Comparison of ENCODE assay signal across 8 cellular contexts in genomic region chr1:145978477-145978859, GRCh38. TPM values are rescaled to one million over a fixed set of nuclear protein-coding genes. Genes with fewer than 3 reads are reported as not detected.
DNase-seq lines count a peak whose midpoint lies in the region; ATAC-seq and TF ChIP-seq lines count a peak whose summit lies in the region.
"Had no signal": no experiment of that assay in that cellular context is flagged by ENCODE, and none has a peak within 500 bp of the region (broad histone marks: within the 10 kb centered on the region; RNA-seq: fewer than 3 reads in every experiment).

No MANE protein-coding gene starts in this region.

- in situ Hi-C loops in brain microvascular endothelial cell (cut with HindIII; ENCODE audit: low pct_ligation_motif_present, low sequenced_read_pairs): no loop called here

- H3K23ac ChIP-seq in mesendoderm (ENCODE audit: low read length): no peak overlapping the region

- peak overlapping the region; percentile 13 for H2BK120ac ChIP-seq in mesendoderm (ENCODE audit: low read depth, low read length)

- no peak overlapping the region for H4K5ac ChIP-seq in mesendoderm (ENCODE audit: low read length)

- no peaks in the 10 kb centered on the region for H3K36me3 ChIP-seq in KOPT-K1 (ENCODE audit: insufficient read depth, low read length)
- H3K36me3 ChIP-seq in brain microvascular endothelial cell (replicated peaks): no peaks in the 10 kb centered on the region
- H3K36me3 ChIP-seq in mesendoderm (ENCODE audit: control insufficient read depth, insufficient read depth, low read length): no peaks in the 10 kb centered on the region
- peaks cover 0 to 7% (median 0%) of the 10 kb centered on the region in 3 donors for H3K36me3 ChIP-seq in tibial artery

- H4K8ac ChIP-seq in mesendoderm (ENCODE audit: low read depth, low read length): no peak overlapping the region

- intact Hi-C loops in tibial artery (cut with DNase I; ENCODE audit: low total_unique reads): no loop called here

- H3K9ac ChIP-seq in mesendoderm (ENCODE audit: low read length): peak overlapping the region; percentile 60

- no peak overlapping the region for H2AK5ac ChIP-seq in mesendoderm (ENCODE audit: low read length)

- H2BK15ac ChIP-seq in mesendoderm (replicated peaks; ENCODE audit: low read depth): peak overlapping the region; percentile 89

- no peak for DNase-seq in brain microvascular endothelial cell
- DNase-seq in mesendoderm: no peak
- DNase-seq in tibial artery: no peak
- DNase-seq in ureter (ENCODE audit: low spot score): no peak
- no peak for DNase-seq in COR-L47 (lab: John Stamatoyannopoulos, UW)

- peak overlapping the region; percentile 72 for H3K4ac ChIP-seq in mesendoderm (ENCODE audit: low read depth, low read length)

- ATAC-seq in GM19328 (IDR thresholded peaks at IDR 0.05; ENCODE audit: unreplicated experiment): no peak

- H3K9me3 ChIP-seq in KOPT-K1 (ENCODE audit: insufficient read depth, low read length, poor library complexity, severe bottlenecking) (no peaks in the 10 kb centered on the region), tibial artery (no peaks in the 10 kb centered on the region)

- H2BK5ac ChIP-seq in mesendoderm (ENCODE audit: low read length): peak overlapping the region; percentile 43

- peak overlapping the region; percentile 86 for H3K56ac ChIP-seq in mesendoderm (ENCODE audit: low read length)

- H3K4me2 ChIP-seq in mesendoderm (ENCODE audit: low read length): no peak overlapping the region

- H3K27ac ChIP-seq in KOPT-K1 (ENCODE audit: low read depth, low read length, poor library complexity, severe bottlenecking) (peak overlapping the region; percentile 72), brain microvascular endothelial cell (peak overlapping the region; percentile 90), mesendoderm (ENCODE audit: low read depth, low read length) (peak overlapping the region; percentile 92), tibial artery (peak overlapping the region; percentile 85 to 90)

- TF ChIP-seq CTCF in brain microvascular endothelial cell (IDR thresholded peaks at IDR 0.05; ENCODE audit: low read depth, low read length, missing control alignments) (no peak), tibial artery (IDR thresholded peaks at IDR 0.05) (no peak)

- H3K27me3 ChIP-seq in brain microvascular endothelial cell (replicated peaks) (no peaks in the 10 kb centered on the region), mesendoderm (ENCODE audit: insufficient read depth, low read length, poor library complexity) (no peaks in the 10 kb centered on the region), tibial artery (no peaks in the 10 kb centered on the region)

- no peaks in the 10 kb centered on the region for H3K79me2 ChIP-seq in mesendoderm (ENCODE audit: control insufficient read depth, insufficient read depth, low read length)

- H3K4me3 ChIP-seq in brain microvascular endothelial cell (ENCODE audit: low read depth, low read length): no peak overlapping the region
- H3K4me3 ChIP-seq in mesendoderm (ENCODE audit: low read length): no peak overlapping the region
- H3K4me3 ChIP-seq in tibial artery: no peak overlapping the region

- H3K18ac ChIP-seq in mesendoderm (ENCODE audit: low read length): peak overlapping the region; percentile 86

- no peaks in the 10 kb centered on the region for H3K79me1 ChIP-seq in mesendoderm (ENCODE audit: low read length)

- H3K4me1 ChIP-seq in mesendoderm (ENCODE audit: control insufficient read depth, low read depth, low read length) (peaks cover 15% of the 10 kb centered on the region), tibial artery (peaks cover 0 to 64% (median 55%) of the 10 kb centered on the region in 4 donors)

RNA-seq across cellular contexts. Expression of gene POLR3GL, which starts 14.0 kb away (rescaled TPM):
- polyA plus RNA-seq in mesendoderm (2013, experiment 1 of 2): 2.9 TPM
- 3.3 TPM for polyA plus RNA-seq in mesendoderm (2013, experiment 2 of 2)
- 21.0 TPM for total RNA-seq in ureter

RNA-seq across cellular contexts. Expression of gene ANKRD34A, which starts 14.1 kb away (rescaled TPM):
- polyA plus RNA-seq in mesendoderm (2013, experiment 1 of 2): 0.11 TPM
- 0.13 TPM for polyA plus RNA-seq in mesendoderm (2013, experiment 2 of 2)
- total RNA-seq in ureter: 0.47 TPM

RNA-seq across cellular contexts. Expression of gene TXNIP, which starts 17.9 kb away (rescaled TPM):
- polyA plus RNA-seq in mesendoderm (2013, experiment 1 of 2): 2.3 TPM
- 2.0 TPM for polyA plus RNA-seq in mesendoderm (2013, experiment 2 of 2)
- total RNA-seq in ureter: 744 TPM

RNA-seq across cellular contexts. Expression of gene LIX1L, which starts 20.7 kb away (rescaled TPM):
- 2.8 TPM for polyA plus RNA-seq in mesendoderm (2013, experiment 1 of 2)
- polyA plus RNA-seq in mesendoderm (2013, experiment 2 of 2): 2.7 TPM
- total RNA-seq in ureter: 24.7 TPM

RNA-seq across cellular contexts. Expression of gene HJV, which starts 43.1 kb away (rescaled TPM):
- 0.08 TPM for polyA plus RNA-seq in mesendoderm (2013, experiment 1 of 2)
- 0.07 TPM for polyA plus RNA-seq in mesendoderm (2013, experiment 2 of 2)
- not detected for total RNA-seq in ureter
- total RNA-seq: activated naive CD4-positive, alpha-beta T cell treated with anti-CD3 and anti-CD28 coated beads, Interleukin-2, amount 50 U/mL, for 72 hours had no signal
